ENCODE assay signal across 17 cellular contexts in genomic region chr5:178229861-178230260, GRCh38. TPM values are rescaled to one million over a fixed set of nuclear protein-coding genes. Genes with fewer than 3 reads are reported as not detected.
DNase-seq lines count a peak whose midpoint lies in the region; ATAC-seq and TF ChIP-seq lines count a peak whose summit lies in the region.
"Had no signal": no experiment of that assay in that cellular context is flagged by ENCODE, and none has a peak within 500 bp of the region (broad histone marks: within the 10 kb centered on the region; RNA-seq: fewer than 3 reads in every experiment).

No MANE protein-coding gene starts in this region.

- no peak overlapping the region for H2AK5ac ChIP-seq in trophoblast cell (ENCODE audit: low read length)

- H2BK5ac ChIP-seq in trophoblast cell (ENCODE audit: low read depth, low read length, poor library complexity) = no peak overlapping the region

- peak overlapping the region; percentile 80 for H3K4me3 Mint-ChIP-seq in activated CD4-positive, alpha-beta T cell treated with anti-CD3 and anti-CD28 coated beads for 36 hours
- H3K4me3 Mint-ChIP-seq in effector memory CD8-positive, alpha-beta T cell = peak overlapping the region; percentile 76 to 79

- no CpG with 5 or more reads among the region's 10 CpGs for WGBS in trophoblast cell (ENCODE audit: extremely low coverage, insufficient coverage, insufficient read length)

- H3K4me3 ChIP-seq in Peyer's patch (no peak overlapping the region), trophoblast cell (ENCODE audit: low read depth, low read length) (no peak overlapping the region)
- H3K4me3 ChIP-seq: SK-N-MC, smooth muscle cell had no signal

- no peak overlapping the region for H2AFZ ChIP-seq in trophoblast cell (ENCODE audit: insufficient read depth, low read length, poor library complexity)

- H3K18ac ChIP-seq in trophoblast cell (ENCODE audit: low read length) = peak overlapping the region; percentile 11

- H2BK120ac ChIP-seq in trophoblast cell (ENCODE audit: insufficient read depth, low read length, poor library complexity) = no peak overlapping the region

- peak overlapping the region; percentile 65 for H3K27ac Mint-ChIP-seq in activated CD4-positive, alpha-beta T cell treated with anti-CD3 and anti-CD28 coated beads for 36 hours
- peak overlapping the region; percentile 74 to 88 for H3K27ac Mint-ChIP-seq in effector memory CD8-positive, alpha-beta T cell

- H3K4ac ChIP-seq in trophoblast cell (ENCODE audit: low read depth, low read length) = no peak overlapping the region

- H3K27me3 Mint-ChIP-seq in activated CD4-positive, alpha-beta T cell treated with anti-CD3 and anti-CD28 coated beads for 36 hours = no peaks in the 10 kb centered on the region
- H3K27me3 Mint-ChIP-seq in effector memory CD8-positive, alpha-beta T cell = no peaks in the 10 kb centered on the region

- H3K23ac ChIP-seq in trophoblast cell (ENCODE audit: low read length) = no peak overlapping the region

- H3K9ac ChIP-seq in trophoblast cell (ENCODE audit: low read length) = no peak overlapping the region

- no peak overlapping the region for H4K8ac ChIP-seq in trophoblast cell (ENCODE audit: low read depth, low read length)

- no peaks in the 10 kb centered on the region for H3K27me3 ChIP-seq in Peyer's patch
- H3K27me3 ChIP-seq in trophoblast cell (ENCODE audit: insufficient read depth, low read length) = no peaks in the 10 kb centered on the region

- no peak overlapping the region for H4K91ac ChIP-seq in trophoblast cell (ENCODE audit: low read depth, low read length)

- H3K36me3 ChIP-seq in Peyer's patch (peaks cover 0 to 46% (median 0%) of the 10 kb centered on the region in 3 donors), trophoblast cell (ENCODE audit: control insufficient read depth in 1 of 2, insufficient read depth in 2 of 2, low read length in 2 of 2) (peaks cover 26 to 40% of the 10 kb centered on the region in 2 experiments)

- peaks cover 9% of the 10 kb centered on the region for H3K79me1 ChIP-seq in trophoblast cell (ENCODE audit: low read length)

- H3K36me3 Mint-ChIP-seq in activated CD4-positive, alpha-beta T cell treated with anti-CD3 and anti-CD28 coated beads for 36 hours (ENCODE audit: low read depth) = peaks cover 53% of the 10 kb centered on the region
- H3K36me3 Mint-ChIP-seq in effector memory CD8-positive, alpha-beta T cell (ENCODE audit: insufficient read depth) = peaks cover 34% of the 10 kb centered on the region

- H3K4me1 ChIP-seq in Peyer's patch (peaks cover 0 to 63% (median 16%) of the 10 kb centered on the region in 4 donors), trophoblast cell (ENCODE audit: control insufficient read depth in 1 of 2, insufficient read depth in 2 of 2, low read length in 2 of 2) (peaks cover 11 to 13% of the 10 kb centered on the region in 2 experiments)

- no peak overlapping the region for H4K12ac ChIP-seq in trophoblast cell (ENCODE audit: low read depth, low read length)

- POLR2A ChIA-PET in activated CD4-positive, alpha-beta T cell treated with anti-CD3 and anti-CD28 coated beads for 36 hours (lab: Charles Lee) = no interaction called here

- intact Hi-C loops in activated CD4-positive, alpha-beta T cell treated with anti-CD3 and anti-CD28 coated beads for 36 hours (cut with DNase I, micrococcal nuclease) = loop anchor here in 1 of 2 experiments (10.0 kb wide), 1 partner anchor 915 kb away; no protein-coding TSS in a partner anchor

- H3K9me3 Mint-ChIP-seq in activated CD4-positive, alpha-beta T cell treated with anti-CD3 and anti-CD28 coated beads for 36 hours (ENCODE audit: low read depth) = no peaks in the 10 kb centered on the region
- no peaks in the 10 kb centered on the region for H3K9me3 Mint-ChIP-seq in effector memory CD8-positive, alpha-beta T cell

- peaks cover 9% of the 10 kb centered on the region for H3K79me2 ChIP-seq in trophoblast cell (ENCODE audit: control insufficient read depth, insufficient read depth, low read length, poor library complexity)

- ATAC-seq in activated CD4-positive, alpha-beta T cell treated with anti-CD3 and anti-CD28 coated beads for 36 hours = no peak
- no peak for ATAC-seq in effector memory CD8-positive, alpha-beta T cell (replicated peaks)
- ATAC-seq in HG02885 (IDR thresholded peaks at IDR 0.05; ENCODE audit: poor library complexity, unreplicated experiment) = no peak

- peaks cover 51% of the 10 kb centered on the region for H3K4me1 Mint-ChIP-seq in activated CD4-positive, alpha-beta T cell treated with anti-CD3 and anti-CD28 coated beads for 36 hours
- H3K4me1 Mint-ChIP-seq in effector memory CD8-positive, alpha-beta T cell (ENCODE audit: low read depth in 2 of 2) = peaks cover 43 to 53% of the 10 kb centered on the region in 2 donors

- no peak overlapping the region for H3K4me2 ChIP-seq in trophoblast cell (ENCODE audit: low read length)

- H3K14ac ChIP-seq in trophoblast cell (ENCODE audit: low read length) = no peak overlapping the region

- CTCF ChIA-PET in activated CD4-positive, alpha-beta T cell treated with anti-CD3 and anti-CD28 coated beads for 36 hours (lab: Charles Lee) = interaction anchor here (0.6 kb wide), 1 partner anchor 352 kb away, joined by 3 read pairs; no protein-coding TSS in a partner anchor

- no peak for TF ChIP-seq POLR2A in Peyer's patch (IDR thresholded peaks at IDR 0.05)

- peak overlapping the region in 3 of 4 donors; percentile 11 to 95 (median 40) for H3K27ac ChIP-seq in Peyer's patch
- H3K27ac ChIP-seq in trophoblast cell (ENCODE audit: low read depth, low read length) = no peak overlapping the region
- H3K27ac ChIP-seq: SK-N-MC had no signal

- TF ChIP-seq CTCF in Peyer's patch (IDR thresholded peaks at IDR 0.05) = no peak

- DNase-seq in activated CD4-positive, alpha-beta T cell treated with anti-CD3 and anti-CD28 coated beads for 36 hours = no peak
- DNase-seq in activated CD4-positive, alpha-beta T cell treated with anti-CD3 and anti-CD28 coated beads, Interleukin-2, amount 50 U/mL, for 48 hours = no peak
- DNase-seq in Peyer's patch (no peak), trophoblast cell (no peak), NOMO-1 (lab: John Stamatoyannopoulos, UW; ENCODE audit: unreplicated experiment in 2 of 2) (no peak), OCI-M1 (lab: John Stamatoyannopoulos, UW) (no peak)
- no peak for DNase-seq in effector memory CD8-positive, alpha-beta T cell
- DNase-seq: amniotic stem cell, DMS53, GOT3, NCI-H526 had no signal

- H2BK12ac ChIP-seq in trophoblast cell (ENCODE audit: low read length) = no peak overlapping the region

- no peaks in the 10 kb centered on the region for H3K9me3 ChIP-seq in Peyer's patch
- peaks cover 2% of the 10 kb centered on the region for H3K9me3 ChIP-seq in trophoblast cell (ENCODE audit: insufficient read depth, low read depth, low read length)

RNA-seq across cellular contexts. Expression of gene PHYKPL, which starts 2.7 kb away (rescaled TPM):
- 10 to 100 TPM; 67.2 to 68.4 TPM for total RNA-seq in activated CD4-positive, alpha-beta T cell treated with anti-CD3 and anti-CD28 coated beads for 36 hours
- total RNA-seq in Peyer's patch = 100 to 1,000 TPM; 180 to 441 (median 280) TPM
- polyA plus RNA-seq in trophoblast cell (2013) = 12.4 and 12.8 TPM in 2 replicates

RNA-seq across cellular contexts. Expression of gene HNRNPAB, which starts 25.5 kb away (rescaled TPM):
- total RNA-seq in activated CD4-positive, alpha-beta T cell treated with anti-CD3 and anti-CD28 coated beads for 36 hours = 100 to 1,000 TPM; 258 to 336 TPM
- total RNA-seq in Peyer's patch = 100 to 1,000 TPM in 1 of 4 donors, 10 to 100 TPM in 3; 74.8 to 135 (median 81.4) TPM
- polyA plus RNA-seq in trophoblast cell (2013) = 170 and 172 TPM in 2 replicates

RNA-seq across cellular contexts. Expression of gene GMCL2, which starts 42.7 kb away (rescaled TPM):
- total RNA-seq in activated CD4-positive, alpha-beta T cell treated with anti-CD3 and anti-CD28 coated beads for 36 hours = not detected
- total RNA-seq in Peyer's patch = not detected
- polyA plus RNA-seq in trophoblast cell (2013) = not detected in 2 replicates
- total RNA-seq: dermis microvascular lymphatic vessel endothelial cell had no signal
- polyA plus RNA-seq: neural cell, smooth muscle cell, urinary bladder had no signal
